Comparison of ENCODE assay signal across 12 cellular contexts in genomic region chr2:26178246-26178645, GRCh38. TPM values are rescaled to one million over a fixed set of nuclear protein-coding genes. Genes with fewer than 3 reads are reported as not detected.
DNase-seq lines count a peak whose midpoint lies in the region; ATAC-seq, FAIRE-seq and TF ChIP-seq lines count a peak whose summit lies in the region.
"Had no signal": no experiment of that assay in that cellular context is flagged by ENCODE, and none has a peak within 500 bp of the region (broad histone marks: within the 10 kb centered on the region; RNA-seq: fewer than 3 reads in every experiment).

No MANE protein-coding gene starts in this region.

- H3K79me2 ChIP-seq in astrocyte (ENCODE audit: insufficient read depth, low read length): no peaks in the 10 kb centered on the region

- H3K9me3 ChIP-seq in heart left ventricle: no peaks in the 10 kb centered on the region
- no peaks in the 10 kb centered on the region for H3K9me3 ChIP-seq in astrocyte (ENCODE audit: insufficient read depth, low read depth, low read length)
- no peaks in the 10 kb centered on the region for H3K9me3 ChIP-seq in vagina

- intact Hi-C loops in heart left ventricle (cut with DNase I): no loop called here
- intact Hi-C loops in Right ventricle myocardium inferior (cut with DNase I): no loop called here
- intact Hi-C loops in vagina (cut with DNase I): no loop called here

- H3K4me3 Mint-ChIP-seq in astrocyte (ENCODE audit: unreplicated experiment): no peak overlapping the region

- H3K27ac Mint-ChIP-seq in astrocyte (ENCODE audit: unreplicated experiment): no peak overlapping the region
- H3K27ac Mint-ChIP-seq: IgD-negative memory B cell had no signal

- H2AFZ ChIP-seq in astrocyte (ENCODE audit: low read depth, low read length): no peak overlapping the region

- POLR2A ChIA-PET in HEK293T (lab: Yijun Ruan, JAX): no interaction called here

- no peaks in the 10 kb centered on the region for H3K36me3 Mint-ChIP-seq in astrocyte (ENCODE audit: low read depth, unreplicated experiment)
- H3K36me3 Mint-ChIP-seq: IgD-negative memory B cell had no signal

- H3K36me3 ChIP-seq in heart left ventricle (no peaks in the 10 kb centered on the region), astrocyte (ENCODE audit: insufficient read depth, low read length) (no peaks in the 10 kb centered on the region), vagina (no peaks in the 10 kb centered on the region)

- no peak for TF ChIP-seq CTCF in heart left ventricle (IDR thresholded peaks at IDR 0.05)
- no peak for TF ChIP-seq CTCF in astrocyte (IDR thresholded peaks at IDR 0.05; ENCODE audit: insufficient read depth, low read depth, low read length)
- no peak for TF ChIP-seq CTCF in vagina (IDR thresholded peaks at IDR 0.05)

- peaks cover 2 to 25% (median 10%) of the 10 kb centered on the region in 12 donors for H3K4me1 ChIP-seq in heart left ventricle
- H3K4me1 ChIP-seq in astrocyte (ENCODE audit: insufficient read depth, low read length): peaks cover 4% of the 10 kb centered on the region
- H3K4me1 ChIP-seq in vagina: peaks cover 24% of the 10 kb centered on the region

- H3K27me3 ChIP-seq in heart left ventricle (peaks cover 6 to 26% (median 16%) of the 10 kb centered on the region in 9 donors), astrocyte (ENCODE audit: insufficient read depth, low read length) (peaks cover 8% of the 10 kb centered on the region), vagina (peaks cover 10% of the 10 kb centered on the region)

- peak overlapping the region in 10 of 12 donors; percentile 53 to 70 (median 58) for H3K4me3 ChIP-seq in heart left ventricle
- no peak overlapping the region for H3K4me3 ChIP-seq in astrocyte (ENCODE audit: insufficient read depth, low read depth, low read length)
- H3K4me3 ChIP-seq in vagina: peak overlapping the region; percentile 37 to 55

- H3K9ac ChIP-seq in astrocyte (ENCODE audit: low read length): no peak overlapping the region

- no peak for TF ChIP-seq POLR2A in heart left ventricle (IDR thresholded peaks at IDR 0.05)
- no peak for TF ChIP-seq POLR2A in vagina (IDR thresholded peaks at IDR 0.05)

- DNase-seq in heart left ventricle (no peak), Right ventricle myocardium inferior (ENCODE audit: missing footprints) (no peak), astrocyte (ENCODE audit: low read depth) (no peak), mesenteric fat pad (ENCODE audit: low spot score) (peak; percentile 72), vagina (ENCODE audit: extremely low spot score in 2 of 2) (no peak), HEK293T (ENCODE audit: extremely low spot score) (no peak), NCI-H748 treated with DMSO at 0.1 percent for 48 hours (lab: John Stamatoyannopoulos, UW) (no peak)
- DNase-seq in activated effector memory CD4-positive, alpha-beta T cell treated with Interleukin-2 at 50 U/mL for 16 hours: no peak
- DNase-seq: stimulated activated CD4-positive, alpha-beta T cell treated with anti-CD3 and anti-CD28 coated beads, Interleukin-4, amount 100 ng/mL, for 24 hours had no signal

- peaks cover 50% of the 10 kb centered on the region for H3K27me3 Mint-ChIP-seq in astrocyte (ENCODE audit: low read depth, unreplicated experiment)

- peak overlapping the region; percentile 84 for H3K4me2 ChIP-seq in astrocyte (ENCODE audit: low read length)

- no peak for FAIRE-seq in astrocyte (lab: Jason Lieb, UNC)
- FAIRE-seq: bronchial epithelial cell had no signal

- H3K4me1 Mint-ChIP-seq in astrocyte (ENCODE audit: low read depth, unreplicated experiment): peaks cover 6% of the 10 kb centered on the region

- no peaks in the 10 kb centered on the region for H4K20me1 ChIP-seq in astrocyte (ENCODE audit: insufficient read depth, low read length)

- 96 to 99% (median 97%) methylated on average over 3 of the region's 3 CpGs for WGBS in heart left ventricle, 4 donors

- ATAC-seq in heart left ventricle (no peak), Right ventricle myocardium inferior (no peak)

- CTCF ChIA-PET in HEK293T (lab: Yijun Ruan, JAX): no interaction called here

- H3K9me3 Mint-ChIP-seq in astrocyte (ENCODE audit: unreplicated experiment): peaks cover 3% of the 10 kb centered on the region
- H3K9me3 Mint-ChIP-seq: IgD-negative memory B cell had no signal

- H3K27ac ChIP-seq in heart left ventricle (no peak overlapping the region), astrocyte (ENCODE audit: low read depth, low read length) (no peak overlapping the region), vagina (no peak overlapping the region)
- H3K27ac ChIP-seq: GM23248 had no signal

TF ChIP-seq in HEK293T, 16 proteins besides CTCF, POLR2A, EP300 and RAD21:
- TF ChIP-seq FOXA1 (IDR thresholded peaks at IDR 0.05): no peak
- TF ChIP-seq PKNOX1 (IDR thresholded peaks at IDR 0.05): no peak
- no peak for TF ChIP-seq CTBP1 (IDR thresholded peaks at IDR 0.05; ENCODE audit: borderline replicate concordance)
- TF ChIP-seq TARDBP (IDR thresholded peaks at IDR 0.05): no peak
- TF ChIP-seq SUZ12 (IDR thresholded peaks at IDR 0.05): no peak
- no peak for TF ChIP-seq ARNT (IDR thresholded peaks at IDR 0.05)
- no peak for TF ChIP-seq NFRKB (IDR thresholded peaks at IDR 0.05)
- no peak for TF ChIP-seq L3MBTL2 (conservative IDR thresholded peaks at IDR 0.05)
- no peak for TF ChIP-seq LEF1 (IDR thresholded peaks at IDR 0.05; ENCODE audit: borderline replicate concordance)
- no peak for TF ChIP-seq BHLHE40 (IDR thresholded peaks at IDR 0.05; ENCODE audit: borderline replicate concordance)
- no peak for TF ChIP-seq ELF4 (IDR thresholded peaks at IDR 0.05)
- no peak for TF ChIP-seq SP1 (IDR thresholded peaks at IDR 0.05)
- no peak for TF ChIP-seq HDGF (IDR thresholded peaks at IDR 0.05; ENCODE audit: borderline replicate concordance)
- no peak for TF ChIP-seq FOXK2 (IDR thresholded peaks at IDR 0.05)
- TF ChIP-seq FOXM1 (IDR thresholded peaks at IDR 0.05; ENCODE audit: borderline replicate concordance): no peak
TF ChIP-seq in HEK293T: peak in this region for 0.

RNA-seq across cellular contexts. Expression of gene GAREM2, which starts 5.4 kb away (rescaled TPM):
- 1 to 10 TPM in 4 of 9 donors, under 1 TPM in 5; 0.47 to 4.1 (median 0.83) TPM for total RNA-seq in heart left ventricle
- under 1 TPM; 0.42 to 0.76 TPM for polyA plus RNA-seq in heart left ventricle
- 1.4 TPM for total RNA-seq in Right ventricle myocardium inferior
- 2.2 and 4.2 TPM in 2 replicates for total RNA-seq in astrocyte
- 6.8 TPM for total RNA-seq in mesenteric fat pad
- total RNA-seq in vagina: 4.4 TPM
